ENCODE assay signal across 17 cellular contexts in genomic region chr20:36319356-36320260, GRCh38. TPM values are rescaled to one million over a fixed set of nuclear protein-coding genes. Genes with fewer than 3 reads are reported as not detected.
A peak's percentile ranks its signal among the peaks of the same experiment; 100 is the strongest.
DNase-seq lines count a peak whose midpoint lies in the region; ATAC-seq and TF ChIP-seq lines count a peak whose summit lies in the region.
"Had no signal": no experiment of that assay in that cellular context is flagged by ENCODE, and none has a peak within 500 bp of the region (broad histone marks: within the 10 kb centered on the region; RNA-seq: fewer than 3 reads in every experiment).

No MANE protein-coding gene starts in this region.

- H2BK5ac ChIP-seq in mesendoderm (ENCODE audit: low read length) = no peak overlapping the region

- no peak for DNase-seq in stimulated activated naive CD8-positive, alpha-beta T cell treated with anti-CD3 and anti-CD28 coated beads, Interleukin-15, amount 100 ng/mL, for 72 hours
- no peak for DNase-seq in stimulated activated naive CD8-positive, alpha-beta T cell treated with anti-CD3 and anti-CD28 coated beads, Interleukin-15, Interleukin-2, amounts not matched to agents 100 U/mL and 50 U/mL, for 24 hours
- DNase-seq in chondrocyte (ENCODE audit: low spot score) (peak; percentile 61), mesendoderm (no peak), NCI-H1417 (lab: John Stamatoyannopoulos, UW) (no peak), sigmoid colon (no peak), ecto neural progenitor cell (ENCODE audit: low spot score) (no peak)
- DNase-seq: BE2C; CD4-positive, alpha-beta memory T cell; NCI-H1105; NCI-H1694 treated with DMSO at 0.1 percent for 48 hours; NCI-H748 treated with DMSO at 0.1 percent for 48 hours; NK-92 treated with Interleukin-12 subunit alpha and Interleukin-12 subunit beta, amount 100 ng/mL, for 24 hours; Right ventricle myocardium superior had no signal

- no CpG with 5 or more reads among the region's 12 CpGs for WGBS in mesendoderm (ENCODE audit: extremely low coverage, insufficient coverage, low lambda C conversion rate)
- 66 to 77% methylated on average over 12 of the region's 12 CpGs for WGBS in sigmoid colon, 2 donors

- no peak overlapping the region for H4K8ac ChIP-seq in mesendoderm (ENCODE audit: low read depth, low read length)

- H3K4me3 Mint-ChIP-seq in stimulated activated naive CD8-positive, alpha-beta T cell treated with anti-CD3 and anti-CD28 coated beads, Interleukin-15, amount 100 ng/mL, for 72 hours = no peak overlapping the region
- no peak overlapping the region for H3K4me3 Mint-ChIP-seq in chondrocyte (ENCODE audit: unreplicated experiment)

- no peaks in the 10 kb centered on the region for H3K4me1 ChIP-seq in mesendoderm (ENCODE audit: control insufficient read depth, low read depth, low read length)
- H3K4me1 ChIP-seq in sigmoid colon = no peaks in the 10 kb centered on the region
- H3K4me1 ChIP-seq: BE2C, Peyer's patch had no signal

- H3K4me2 ChIP-seq in mesendoderm (ENCODE audit: low read length) = no peak overlapping the region

- no peaks in the 10 kb centered on the region for H3K9me3 ChIP-seq in sigmoid colon
- H3K9me3 ChIP-seq: BE2C, Peyer's patch had no signal

- peaks cover under 1 to 3% of the 10 kb centered on the region in 2 donors for H3K9me3 Mint-ChIP-seq in stimulated activated naive CD8-positive, alpha-beta T cell treated with anti-CD3 and anti-CD28 coated beads, Interleukin-15, amount 100 ng/mL, for 72 hours
- peaks cover 8% of the 10 kb centered on the region for H3K9me3 Mint-ChIP-seq in chondrocyte (ENCODE audit: low read depth)

- H3K36me3 Mint-ChIP-seq in chondrocyte (ENCODE audit: low read depth) = no peaks in the 10 kb centered on the region
- H3K36me3 Mint-ChIP-seq: CD4-positive, alpha-beta memory T cell had no signal

- H3K23ac ChIP-seq in mesendoderm (ENCODE audit: low read length) = no peak overlapping the region

- H3K27me3 ChIP-seq in mesendoderm (ENCODE audit: insufficient read depth, low read length, poor library complexity) (no peaks in the 10 kb centered on the region), sigmoid colon (peaks cover 0 to 17% (median 0%) of the 10 kb centered on the region in 3 donors)
- H3K27me3 ChIP-seq: BE2C, Peyer's patch had no signal

- no peaks in the 10 kb centered on the region for H3K79me2 ChIP-seq in mesendoderm (ENCODE audit: control insufficient read depth, insufficient read depth, low read length)

- TF ChIP-seq POLR2A in sigmoid colon (IDR thresholded peaks at IDR 0.05) = no peak

- H4K5ac ChIP-seq in mesendoderm (ENCODE audit: low read length) = no peak overlapping the region

- no peak overlapping the region for H2BK120ac ChIP-seq in mesendoderm (ENCODE audit: low read depth, low read length)

- no peak for TF ChIP-seq CTCF in chondrocyte (IDR thresholded peaks at IDR 0.05)
- TF ChIP-seq CTCF in sigmoid colon (IDR thresholded peaks at IDR 0.05) = no peak

- no peaks in the 10 kb centered on the region for H3K4me1 Mint-ChIP-seq in stimulated activated naive CD8-positive, alpha-beta T cell treated with anti-CD3 and anti-CD28 coated beads, Interleukin-15, amount 100 ng/mL, for 72 hours
- no peaks in the 10 kb centered on the region for H3K4me1 Mint-ChIP-seq in chondrocyte (ENCODE audit: low read depth)

- H3K4me3 ChIP-seq in mesendoderm (ENCODE audit: low read length) = no peak overlapping the region
- no peak overlapping the region for H3K4me3 ChIP-seq in sigmoid colon
- H3K4me3 ChIP-seq: K562, Peyer's patch had no signal

- H2AK5ac ChIP-seq in mesendoderm (ENCODE audit: low read length) = no peak overlapping the region

- peak overlapping the region; percentile 7 for H3K56ac ChIP-seq in mesendoderm (ENCODE audit: low read length)

- no peak overlapping the region for H3K27ac ChIP-seq in mesendoderm (ENCODE audit: low read depth, low read length)
- H3K27ac ChIP-seq in sigmoid colon = no peak overlapping the region
- H3K27ac ChIP-seq: Peyer's patch had no signal

- H3K79me1 ChIP-seq in mesendoderm (ENCODE audit: low read length) = no peaks in the 10 kb centered on the region

- no peak overlapping the region for H3K27ac Mint-ChIP-seq in stimulated activated naive CD8-positive, alpha-beta T cell treated with anti-CD3 and anti-CD28 coated beads, Interleukin-15, amount 100 ng/mL, for 72 hours
- H3K27ac Mint-ChIP-seq in chondrocyte (ENCODE audit: unreplicated experiment) = no peak overlapping the region
- H3K27ac Mint-ChIP-seq: CD4-positive, alpha-beta memory T cell had no signal

- no peak for TF ChIP-seq EP300 in sigmoid colon (IDR thresholded peaks at IDR 0.05)

- H3K4ac ChIP-seq in mesendoderm (ENCODE audit: low read depth, low read length) = no peak overlapping the region

- intact Hi-C loops in sigmoid colon (cut with DNase I) = no loop called here

- ATAC-seq in stimulated activated naive CD8-positive, alpha-beta T cell treated with anti-CD3 and anti-CD28 coated beads, Interleukin-15, amount 100 ng/mL, for 72 hours = peak; percentile 23
- ATAC-seq in stimulated activated naive CD8-positive, alpha-beta T cell treated with anti-CD3 and anti-CD28 coated beads, Interleukin-15, Interleukin-2, amounts not matched to agents 100 U/mL and 50 U/mL, for 24 hours = no peak
- no peak for ATAC-seq in GM21786 (IDR thresholded peaks at IDR 0.05; ENCODE audit: unreplicated experiment)
- ATAC-seq: K562 had no signal

- H3K36me3 ChIP-seq in mesendoderm (ENCODE audit: control insufficient read depth, insufficient read depth, low read length) (no peaks in the 10 kb centered on the region), sigmoid colon (no peaks in the 10 kb centered on the region)
- H3K36me3 ChIP-seq: BE2C, Peyer's patch had no signal

- no peak overlapping the region for H3K9ac ChIP-seq in mesendoderm (ENCODE audit: low read length)

- no peaks in the 10 kb centered on the region for H3K27me3 Mint-ChIP-seq in stimulated activated naive CD8-positive, alpha-beta T cell treated with anti-CD3 and anti-CD28 coated beads, Interleukin-15, amount 100 ng/mL, for 72 hours
- H3K27me3 Mint-ChIP-seq in chondrocyte (ENCODE audit: low read depth) = peaks cover 40% of the 10 kb centered on the region

- H2BK15ac ChIP-seq in mesendoderm (replicated peaks; ENCODE audit: low read depth) = no peak overlapping the region

- H3K18ac ChIP-seq in mesendoderm (ENCODE audit: low read length) = no peak overlapping the region

RNA-seq across cellular contexts. Expression of gene DLGAP4, which starts 13.5 kb away (rescaled TPM):
- 140 to 165 TPM (median 161 TPM) in 3 replicates for total RNA-seq in chondrocyte
- 49.0 TPM for polyA plus RNA-seq in mesendoderm (2013, experiment 1 of 2)
- polyA plus RNA-seq in mesendoderm (2013, experiment 2 of 2) = 50.3 TPM
- total RNA-seq in sigmoid colon = 10 to 100 TPM; 21.0 to 60.7 (median 37.5) TPM
- polyA plus RNA-seq in sigmoid colon = 10 to 100 TPM; 21.7 to 36.9 (median 23.4) TPM
